6 cellular contexts compared by ENCODE assay signal in genomic region chr22:37681001-37681424, GRCh38. TPM values are rescaled to one million over a fixed set of nuclear protein-coding genes. Genes with fewer than 3 reads are reported as not detected.
A peak's percentile ranks its signal among the peaks of the same experiment; 100 is the strongest.
DNase-seq lines count a peak whose midpoint lies in the region; ATAC-seq and TF ChIP-seq lines count a peak whose summit lies in the region.

No MANE protein-coding gene starts in this region.

- POLR2A ChIA-PET in WTC11 (lab: Charles Lee), result interaction anchor here (0.5 to 1.4 kb wide), 4 partner anchors 13 to 224 kb away, joined by 3 to 7 read pairs (median 4); partner anchors contain the start of gene PDXP

- no peak overlapping the region; a peak in 1 of 22 replicates for H3K9ac ChIP-seq in BLaER1 treated with 17β-estradiol and CSF1 and Interleukin-3, amounts not matched to agents 10 nM and 100 nM

- no peaks in the 10 kb centered on the region for H3K9me3 ChIP-seq in BLaER1 treated with 17β-estradiol and CSF1 and Interleukin-3, amounts not matched to agents 10 nM and 100 nM (replicated peaks in 1 of 11)

- peaks cover 0 to 53% (median 0%) of the 10 kb centered on the region in 11 experiments; a peak in 8 of 22 replicates for H4K20me1 ChIP-seq in BLaER1 treated with 17β-estradiol and CSF1 and Interleukin-3, amounts not matched to agents 10 nM and 100 nM

- no peaks in the 10 kb centered on the region for H3K27me3 ChIP-seq in BLaER1 treated with 17β-estradiol and CSF1 and Interleukin-3, amounts not matched to agents 10 nM and 100 nM

- peaks cover 0 to 31% (median 6%) of the 10 kb centered on the region in 11 experiments; a peak in 12 of 22 replicates for H3K36me3 ChIP-seq in BLaER1 treated with 17β-estradiol and CSF1 and Interleukin-3, amounts not matched to agents 10 nM and 100 nM

- H3K4me2 ChIP-seq in BLaER1 treated with 17β-estradiol and CSF1 and Interleukin-3, amounts not matched to agents 10 nM and 100 nM, result peak overlapping the region in 10 of 11 experiments; percentile 6 to 60 (median 32); a peak in 16 of 22 replicates

- CTCF ChIA-PET in WTC11 (lab: Charles Lee), result interaction anchor here (0.6 to 4.0 kb wide), 19 partner anchors 9 to 163 kb away, joined by 3 to 85 read pairs (median 7); partner anchors contain the start of genes ANKRD54, GCAT, GGA1 and PDXP

- no peak overlapping the region for H3K4me3 Mint-ChIP-seq in WTC11

- no peak overlapping the region for H3K27ac Mint-ChIP-seq in WTC11

- H3K27ac ChIP-seq in BLaER1 treated with 17β-estradiol and CSF1 and Interleukin-3, amounts not matched to agents 10 nM and 100 nM, result peak overlapping the region in 4 of 11 experiments; percentile 14 to 54 (median 38); a peak in 4 of 22 replicates

- peaks cover 12% of the 10 kb centered on the region for H3K27me3 Mint-ChIP-seq in WTC11 (ENCODE audit: low read depth)

- H3K36me3 Mint-ChIP-seq in WTC11, result no peaks in the 10 kb centered on the region

- TF ChIP-seq CTCF in WTC11 (IDR thresholded peaks at IDR 0.05), result no peak

- no peak overlapping the region for H3K4me3 ChIP-seq in BLaER1 treated with 17β-estradiol and CSF1 and Interleukin-3, amounts not matched to agents 10 nM and 100 nM

- H3K4me1 ChIP-seq in BLaER1 treated with 17β-estradiol and CSF1 and Interleukin-3, amounts not matched to agents 10 nM and 100 nM, result peaks cover 27 to 57% (median 46%) of the 10 kb centered on the region in 10 experiments

- no peak for ATAC-seq in WTC11

- no peaks in the 10 kb centered on the region for H3K9me3 Mint-ChIP-seq in WTC11

- DNase-seq in NCI-H226, result peak; percentile 17
- DNase-seq in fibroblast of peridontal ligament (ENCODE audit: extremely low read depth), result peak; percentile 32
- no peak for DNase-seq in dermis blood vessel endothelial cell
- DNase-seq in WTC11 (ENCODE audit: low spot score), result no peak
- no peak for DNase-seq in dedifferentiated amniotic fluid mesenchymal stem cell (ENCODE audit: extremely low spot score)

- H3K4me1 Mint-ChIP-seq in WTC11, result peaks cover 10% of the 10 kb centered on the region

TF ChIP-seq in WTC11, 78 proteins besides CTCF, POLR2A, EP300 and RAD21:
- TF ChIP-seq ATF6 (CRISPR knock-in tag; IDR thresholded peaks at IDR 0.05), result no peak
TF ChIP-seq in WTC11: peak in this region for 0.

RNA-seq across cellular contexts. Expression of gene NOL12, which starts 5.1 kb away (rescaled TPM):
- total RNA-seq in dermis blood vessel endothelial cell (22.9 and 23.1 TPM in 2 replicates), WTC11 (2021) (20.3 to 24.9 TPM (median 22.0 TPM) in 3 replicates)

RNA-seq across cellular contexts. Expression of gene LGALS1, which starts 5.6 kb away (rescaled TPM):
- total RNA-seq in dermis blood vessel endothelial cell, result 2,321 and 4,948 TPM in 2 replicates
- 17.3 to 23.5 TPM (median 19.2 TPM) in 3 replicates for total RNA-seq in WTC11 (2021)

RNA-seq across cellular contexts. Expression of gene TRIOBP, which starts 15.8 kb away (rescaled TPM):
- total RNA-seq in dermis blood vessel endothelial cell (165 and 227 TPM in 2 replicates), WTC11 (2021) (54.0 to 58.9 TPM (median 56.8 TPM) in 3 replicates)

RNA-seq across cellular contexts. Expression of gene PDXP, which starts 22.5 kb away (rescaled TPM):
- total RNA-seq in dermis blood vessel endothelial cell (9.0 and 13.3 TPM in 2 replicates), WTC11 (2021) (36.1 to 42.5 TPM (median 42.3 TPM) in 3 replicates)

RNA-seq across cellular contexts. Expression of gene SH3BP1, which starts 41.5 kb away (rescaled TPM):
- total RNA-seq in dermis blood vessel endothelial cell, result 0.85 and 2.7 TPM in 2 replicates
- 35.4 to 39.4 TPM (median 36.6 TPM) in 3 replicates for total RNA-seq in WTC11 (2021)

Comparison
In these comparisons a context has a peak if more than half of its experiments do, and no peak if none do; other contexts are left out.
1. DNase-seq: peak in NCI-H226 (single experiment) and fibroblast of peridontal ligament (single experiment); none in dermis blood vessel endothelial cell (single experiment), WTC11 (single experiment) and dedifferentiated amniotic fluid mesenchymal stem cell (single experiment).
2. RNA of gene LGALS1, which starts 5.6 kb away (total RNA-seq): 2,321 to 4,948 TPM in dermis blood vessel endothelial cell; 17.3 to 23.5 TPM in WTC11; every median in the first group is over 10 times any median in the second.